28 cellular contexts compared by ENCODE assay signal in the genomic region with DNA sequence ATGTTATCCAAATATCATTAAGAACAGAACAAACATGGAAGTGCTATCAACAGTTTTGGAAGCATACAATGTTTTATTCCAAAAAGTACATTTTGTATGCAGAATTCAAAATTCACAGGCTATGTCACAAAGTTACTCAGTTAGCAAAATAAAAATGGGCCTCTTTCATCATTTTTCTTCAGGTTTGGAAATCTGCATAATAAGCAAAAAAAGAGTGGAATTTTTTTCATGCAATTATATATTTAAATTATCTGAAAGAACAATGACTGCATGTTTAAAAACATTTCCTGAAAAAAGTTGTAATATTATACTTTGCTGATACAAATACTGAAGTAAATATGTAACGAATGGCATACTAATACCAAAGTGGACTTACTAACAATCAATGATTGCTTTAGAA.
"Had no signal": no experiment of that assay in that cellular context is flagged by ENCODE, and none has a peak within 500 bp of the region (broad histone marks: within the 10 kb centered on the region; RNA-seq: fewer than 3 reads in every experiment).

No MANE protein-coding gene starts in this region.

- H3K4me1 ChIP-seq: neural progenitor cell, psoas muscle, spleen, suprapubic skin, testis, tibial artery, transverse colon, upper lobe of right lung, uterus had no signal

- H2AFZ ChIP-seq: neural progenitor cell, parathyroid adenoma had no signal

- H3K27me3 ChIP-seq: neural progenitor cell, ovary, spleen, suprapubic skin, testis, tibial artery, transverse colon, upper lobe of right lung, uterus had no signal

- H3K9me3 ChIP-seq: ovary, psoas muscle, spleen, suprapubic skin, testis, tibial artery, transverse colon, upper lobe of right lung, uterus had no signal

- H3K27ac ChIP-seq: neural progenitor cell, ovary, parathyroid adenoma, psoas muscle, skin epidermis, spleen, suprapubic skin, testis, tibial artery, transverse colon, upper lobe of right lung, uterus had no signal

- ATAC-seq: natural killer cell; psoas muscle; right cardiac atrium; sciatic nerve; stimulated activated memory B cell treated with anti-CD40 and anti-IgM and Interleukin-4, amounts not matched to agents 10 μg/mL and 1 μg/mL and 100 μg/mL, for 72 hours; stimulated activated naive CD8-positive, alpha-beta T cell treated with anti-CD3 and anti-CD28 coated beads, Interleukin-15, amount 100 ng/mL, for 72 hours; stimulated activated naive CD8-positive, alpha-beta T cell treated with anti-CD3 and anti-CD28 coated beads, Interleukin-15, Interleukin-2, amounts not matched to agents 100 U/mL and 50 U/mL, for 24 hours; upper lobe of right lung had no signal

- H3K9ac ChIP-seq: neural progenitor cell, parathyroid adenoma had no signal

- H3K79me2 ChIP-seq: parathyroid adenoma had no signal

- H3K4me2 ChIP-seq: neural progenitor cell, smooth muscle cell had no signal

- H3K4me3 ChIP-seq: neural progenitor cell, ovary, psoas muscle, skin epidermis, smooth muscle cell, spleen, suprapubic skin, testis, tibial artery, transverse colon, upper lobe of right lung, uterus had no signal

- DNase-seq: natural killer cell; occipital lobe; ovary; posterior cingulate gyrus; psoas muscle; right cardiac atrium; spleen; stimulated activated CD4-positive, alpha-beta T cell treated with anti-CD3 and anti-CD28 coated beads, Interleukin-12 subunit alpha, Interleukin-12 subunit beta, amount 100 ng/mL, for 4 hours; stimulated activated CD4-positive, alpha-beta T cell treated with anti-CD3 and anti-CD28 coated beads, Interleukin-1b, Interleukin-23, amount 100 ng/mL, for 48 hours; stimulated activated CD4-positive, alpha-beta T cell treated with anti-CD3 and anti-CD28 coated beads, Interleukin-4, amount 100 ng/mL, for 1 hour; stimulated activated CD4-positive, alpha-beta T cell treated with anti-CD3 and anti-CD28 coated beads, Interleukin-4, amount 100 ng/mL, for 4 hours; stimulated activated CD8-positive, alpha-beta memory T cell treated with anti-CD3 and anti-CD28 coated beads, Interleukin-4, amount 100 ng/mL, for 48 hours; stimulated activated naive CD4-positive, alpha-beta T cell; stimulated activated naive CD8-positive, alpha-beta T cell treated with anti-CD3 and anti-CD28 coated beads, Interleukin-15, amount 100 ng/mL, for 72 hours; stimulated activated naive CD8-positive, alpha-beta T cell treated with anti-CD3 and anti-CD28 coated beads, Interleukin-15, Interleukin-2, amounts not matched to agents 100 U/mL and 50 U/mL, for 24 hours; substantia nigra; testis; tibial artery; transverse colon; upper lobe of right lung; uterus had no signal

- H3K36me3 ChIP-seq: neural progenitor cell, ovary, spleen, suprapubic skin, tibial artery, transverse colon, upper lobe of right lung, uterus had no signal
